7 cellular contexts compared by ENCODE assay signal in the genomic region with DNA sequence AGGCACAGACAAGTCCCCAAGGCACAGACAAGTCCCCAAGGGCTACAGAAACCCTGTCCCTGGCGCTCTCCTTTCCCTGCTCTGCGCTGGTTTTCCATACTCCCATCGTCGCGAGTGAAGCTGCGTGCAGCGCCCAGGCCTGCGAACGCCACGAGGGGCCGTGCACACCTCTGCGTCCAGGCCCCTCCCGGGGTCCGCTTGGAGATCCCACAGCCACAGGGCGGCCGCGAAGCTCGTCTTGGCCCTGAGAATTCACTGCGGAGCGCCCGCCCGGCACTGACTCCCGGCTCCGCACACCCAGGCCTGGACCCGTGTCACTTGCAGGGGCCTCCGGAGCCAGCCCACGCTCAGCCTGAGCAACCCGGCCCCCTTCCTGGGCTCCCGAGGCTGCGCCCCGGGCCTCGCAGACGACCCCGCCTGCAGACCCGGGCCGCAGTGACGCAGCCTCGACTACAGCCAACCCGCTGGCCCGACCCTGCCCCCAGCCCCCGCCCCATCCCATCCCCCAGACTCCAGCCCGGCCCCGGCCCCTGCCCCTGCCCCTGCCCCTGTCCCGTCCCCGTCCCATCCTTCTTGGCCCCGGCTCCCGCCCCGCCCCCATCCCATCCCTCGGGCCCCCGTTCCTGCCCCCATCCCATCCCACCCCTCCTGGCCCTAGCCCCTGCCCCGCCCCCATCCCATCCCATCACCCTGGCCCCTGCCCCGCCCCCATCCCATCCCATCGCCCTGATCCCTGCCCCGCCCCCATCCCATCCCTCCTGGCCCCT. TPM values are rescaled to one million over a fixed set of nuclear protein-coding genes. Genes with fewer than 3 reads are reported as not detected.
A peak's percentile ranks its signal among the peaks of the same experiment; 100 is the strongest.
DNase-seq lines count a peak whose midpoint lies in the region; ATAC-seq and TF ChIP-seq lines count a peak whose summit lies in the region.

No MANE protein-coding gene starts in this region.

- no peak overlapping the region for H3K27ac Mint-ChIP-seq in activated T-helper 17 cell treated with anti-CD3 and anti-CD28 coated beads, Interleukin-2, amount 50 U/mL, for 72 hours
- H3K27ac Mint-ChIP-seq in stimulated activated memory B cell treated with anti-CD40 and anti-IgM and Interleukin-4, amounts not matched to agents 10 μg/mL and 1 μg/mL and 100 μg/mL, for 72 hours: no peak overlapping the region

- peaks cover 8% of the 10 kb centered on the region for H3K4me1 Mint-ChIP-seq in activated T-helper 17 cell treated with anti-CD3 and anti-CD28 coated beads, Interleukin-2, amount 50 U/mL, for 72 hours
- H3K4me1 Mint-ChIP-seq in stimulated activated memory B cell treated with anti-CD40 and anti-IgM and Interleukin-4, amounts not matched to agents 10 μg/mL and 1 μg/mL and 100 μg/mL, for 72 hours: peaks cover 17% of the 10 kb centered on the region

- peaks cover 6% of the 10 kb centered on the region for H3K4me1 ChIP-seq in HUES6 (ENCODE audit: control insufficient read depth, insufficient read depth, low read length)

- H3K27me3 Mint-ChIP-seq in activated T-helper 17 cell treated with anti-CD3 and anti-CD28 coated beads, Interleukin-2, amount 50 U/mL, for 72 hours: no peaks in the 10 kb centered on the region
- no peaks in the 10 kb centered on the region for H3K27me3 Mint-ChIP-seq in stimulated activated memory B cell treated with anti-CD40 and anti-IgM and Interleukin-4, amounts not matched to agents 10 μg/mL and 1 μg/mL and 100 μg/mL, for 72 hours

- peak overlapping the region; percentile 65; the same call in 1 of the 2 replicates for H3K27ac ChIP-seq in HUES6 (ENCODE audit: low read depth, low read length)

- H3K9me3 ChIP-seq in HUES6 (ENCODE audit: control insufficient read depth, insufficient read depth, low read depth, low read length): no peaks in the 10 kb centered on the region

- peak overlapping the region; percentile 79 for H3K4me3 ChIP-seq in HUES6 (ENCODE audit: low read depth, low read length)

- peak overlapping the region; percentile 44 for H3K4me3 Mint-ChIP-seq in activated T-helper 17 cell treated with anti-CD3 and anti-CD28 coated beads, Interleukin-2, amount 50 U/mL, for 72 hours
- H3K4me3 Mint-ChIP-seq in stimulated activated memory B cell treated with anti-CD40 and anti-IgM and Interleukin-4, amounts not matched to agents 10 μg/mL and 1 μg/mL and 100 μg/mL, for 72 hours: peak overlapping the region; percentile 85

- no peak for TF ChIP-seq CTCF in GM13976 (IDR thresholded peaks at IDR 0.05; ENCODE audit: borderline replicate concordance, control extremely low read depth, extremely low read depth, insufficient read depth, missing control alignments)

- DNase-seq in iPS-NIHi7 (ENCODE audit: extremely low spot score) (peak; percentile 91), NCI-H2107 treated with DMSO at 0.1 percent for 48 hours (lab: John Stamatoyannopoulos, UW; ENCODE audit: unreplicated experiment) (no peak), GM13976 (ENCODE audit: low spot score) (no peak)

- H3K9ac ChIP-seq in HUES6 (ENCODE audit: low read length): peak overlapping the region; percentile 86

- H3K9me3 Mint-ChIP-seq in activated T-helper 17 cell treated with anti-CD3 and anti-CD28 coated beads, Interleukin-2, amount 50 U/mL, for 72 hours: no peaks in the 10 kb centered on the region
- H3K9me3 Mint-ChIP-seq in stimulated activated memory B cell treated with anti-CD40 and anti-IgM and Interleukin-4, amounts not matched to agents 10 μg/mL and 1 μg/mL and 100 μg/mL, for 72 hours: no peaks in the 10 kb centered on the region

- no peak for ATAC-seq in activated T-helper 17 cell treated with anti-CD3 and anti-CD28 coated beads, Interleukin-2, amount 50 U/mL, for 72 hours (replicated peaks)
- no peak for ATAC-seq in stimulated activated memory B cell treated with anti-CD40 and anti-IgM and Interleukin-4, amounts not matched to agents 10 μg/mL and 1 μg/mL and 100 μg/mL, for 72 hours
- no peak for ATAC-seq in HG03378 (IDR thresholded peaks at IDR 0.05; ENCODE audit: unreplicated experiment)

- peaks cover 26% of the 10 kb centered on the region for H3K36me3 Mint-ChIP-seq in activated T-helper 17 cell treated with anti-CD3 and anti-CD28 coated beads, Interleukin-2, amount 50 U/mL, for 72 hours (ENCODE audit: low read depth)
- H3K36me3 Mint-ChIP-seq in stimulated activated memory B cell treated with anti-CD40 and anti-IgM and Interleukin-4, amounts not matched to agents 10 μg/mL and 1 μg/mL and 100 μg/mL, for 72 hours: peaks cover 22% of the 10 kb centered on the region

- in situ Hi-C loops in GM13976 (cut with MboI; ENCODE audit: low sequenced_read_pairs, unreplicated experiment): loop anchor here (25.0 kb wide), 1 partner anchor 325 kb away; no protein-coding TSS in a partner anchor

- H3K27me3 ChIP-seq in HUES6 (ENCODE audit: control insufficient read depth, insufficient read depth, low read length): no peaks in the 10 kb centered on the region

- H3K36me3 ChIP-seq in HUES6 (ENCODE audit: control insufficient read depth, insufficient read depth, low read length): peaks cover 43% of the 10 kb centered on the region

RNA-seq across cellular contexts. Expression of gene POFUT2, which starts 0.8 kb away (rescaled TPM):
- 10 to 100 TPM; 12.0 to 22.8 TPM for total RNA-seq in activated T-helper 17 cell treated with anti-CD3 and anti-CD28 coated beads, Interleukin-2, amount 50 U/mL, for 72 hours
